Comparison of ENCODE assay signal across 29 cellular contexts in the genomic region with DNA sequence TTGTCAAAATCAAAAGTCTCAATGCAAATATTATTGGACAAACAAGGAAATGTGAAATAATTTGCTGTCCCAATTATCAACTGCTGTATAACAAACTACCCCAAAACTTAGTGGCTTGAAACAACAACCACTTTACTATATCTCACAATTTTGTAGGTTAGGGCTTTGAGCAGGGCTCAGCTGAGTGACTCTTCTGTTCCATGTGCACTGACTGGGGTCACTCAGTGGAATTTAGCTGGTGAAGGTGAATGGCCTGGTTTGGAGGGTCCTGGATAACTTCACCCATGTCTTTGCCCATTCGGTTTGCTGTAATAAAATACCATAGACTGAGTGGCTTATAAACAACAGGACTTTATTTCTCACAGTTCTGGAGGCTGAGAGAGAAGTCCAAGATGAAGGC.
"Had no signal": no experiment of that assay in that cellular context is flagged by ENCODE, and none has a peak within 500 bp of the region (broad histone marks: within the 10 kb centered on the region; RNA-seq: fewer than 3 reads in every experiment).

No MANE protein-coding gene starts in this region.

- ATAC-seq: effector memory CD8-positive, alpha-beta T cell; esophagus mucosa; foreskin keratinocyte; gastrocnemius medialis; gastroesophageal sphincter; heart left ventricle; heart right ventricle had no signal

- H3K36me3 ChIP-seq: colonic mucosa, esophagus muscularis mucosa, esophagus squamous epithelium, gastrocnemius medialis, gastroesophageal sphincter, heart left ventricle, heart right ventricle had no signal

- DNase-seq: colonic mucosa; cortex of kidney; dermis blood vessel endothelial cell; dorsolateral prefrontal cortex; effector CD4-positive, alpha-beta T cell; effector CD8-positive, alpha-beta T cell; effector memory CD4-positive, alpha-beta T cell; effector memory CD8-positive, alpha-beta T cell; endodermal cell; erythroblast; esophagus squamous epithelium; foreskin fibroblast; foreskin keratinocyte; foreskin melanocyte; gastrocnemius medialis; glutamatergic neuron; head of caudate nucleus; heart left ventricle; heart right ventricle had no signal

- H3K9me3 ChIP-seq: colonic mucosa, esophagus muscularis mucosa, esophagus squamous epithelium, gastrocnemius medialis, gastroesophageal sphincter, heart left ventricle had no signal

- FAIRE-seq: colon, endometrium, endothelial cell of umbilical vein, frontal cortex had no signal

- H3K27me3 ChIP-seq: dorsolateral prefrontal cortex, foreskin keratinocyte, gastrocnemius medialis, gastroesophageal sphincter had no signal

- H3K27ac ChIP-seq: colonic mucosa, coronary artery, dorsolateral prefrontal cortex, epithelial cell of prostate, esophagus muscularis mucosa, esophagus squamous epithelium, foreskin keratinocyte, gastrocnemius medialis, gastroesophageal sphincter, heart left ventricle, heart right ventricle had no signal

- H3K9me3 Mint-ChIP-seq: dendritic cell treated with granulocyte-macrophage colony-stimulating factor and Interleukin-4, amounts not matched to agents 40 ng/mL and 50 ng/mL, for 4 days; effector memory CD8-positive, alpha-beta T cell; endodermal cell had no signal

- H3K4me3 ChIP-seq: colonic mucosa, coronary artery, dorsolateral prefrontal cortex, esophagus muscularis mucosa, esophagus squamous epithelium, gastrocnemius medialis, gastroesophageal sphincter, heart left ventricle, heart right ventricle had no signal

- H3K4me1 ChIP-seq: colonic mucosa, foreskin keratinocyte had no signal

- H3K27ac Mint-ChIP-seq: dendritic cell treated with granulocyte-macrophage colony-stimulating factor and Interleukin-4, amounts not matched to agents 40 ng/mL and 50 ng/mL, for 4 days; effector memory CD8-positive, alpha-beta T cell; endodermal cell had no signal

- H3K4me3 Mint-ChIP-seq: dendritic cell treated with granulocyte-macrophage colony-stimulating factor and Interleukin-4, amounts not matched to agents 40 ng/mL and 50 ng/mL, for 4 days; effector memory CD8-positive, alpha-beta T cell; endodermal cell had no signal
